11 cellular contexts compared by ENCODE assay signal in genomic region chr21:40846566-40847411, GRCh38. TPM values are rescaled to one million over a fixed set of nuclear protein-coding genes. Genes with fewer than 3 reads are reported as not detected.
DNase-seq lines count a peak whose midpoint lies in the region; ATAC-seq and TF ChIP-seq lines count a peak whose summit lies in the region.
"Had no signal": no experiment of that assay in that cellular context is flagged by ENCODE, and none has a peak within 500 bp of the region (broad histone marks: within the 10 kb centered on the region; RNA-seq: fewer than 3 reads in every experiment).

DSCAM (minus strand) TSS chr21:40847158; CDS start chr21:40846661, 497 bp downstream.

- H3K9me3 ChIP-seq in HUES48 (ENCODE audit: control insufficient read depth, insufficient read depth, low read length) (no peaks in the 10 kb centered on the region), parathyroid adenoma (ENCODE audit: control insufficient read depth, low read length) (no peaks in the 10 kb centered on the region), MM.1S (replicated peaks; ENCODE audit: insufficient read depth, low read length) (no peaks in the 10 kb centered on the region)
- H3K9me3 ChIP-seq: vagina had no signal

- no peak within 1 kb of the TSS for H3K27ac ChIP-seq in HUES48 (ENCODE audit: low read depth, low read length)
- H3K27ac ChIP-seq in parathyroid adenoma: no peak within 1 kb of the TSS
- H3K27ac ChIP-seq in MM.1S (ENCODE audit: low read length): no peak within 1 kb of the TSS
- H3K27ac ChIP-seq: vagina had no signal

- peaks cover 6% of the 10 kb centered on the region for H3F3A ChIP-seq in MM.1S (ENCODE audit: insufficient read depth, low read length)

- H3K79me2 ChIP-seq in parathyroid adenoma: no peaks in the 10 kb centered on the region
- H3K79me2 ChIP-seq in MM.1S (ENCODE audit: low read length): no peaks in the 10 kb centered on the region

- H3K9ac ChIP-seq in HUES48 (ENCODE audit: low read depth, low read length) (no peak within 1 kb of the TSS), parathyroid adenoma (no peak within 1 kb of the TSS), MM.1S (ENCODE audit: low read length) (no peak within 1 kb of the TSS)

- H3K4me2 ChIP-seq in parathyroid adenoma (ENCODE audit: low read length) (peak within 1 kb of the TSS; percentile 38), MM.1S (ENCODE audit: low read depth, low read length) (no peak within 1 kb of the TSS)

- H3K27me3 Mint-ChIP-seq in endothelial cell (ENCODE audit: unreplicated experiment): peaks cover 7% of the 10 kb centered on the region

- H3K4me1 Mint-ChIP-seq in endothelial cell (ENCODE audit: unreplicated experiment): no peaks in the 10 kb centered on the region

- no peaks in the 10 kb centered on the region for H3K36me3 Mint-ChIP-seq in endothelial cell (ENCODE audit: low read depth, unreplicated experiment)

- H3K4me3 Mint-ChIP-seq in endothelial cell (ENCODE audit: unreplicated experiment): peak within 1 kb of the TSS; percentile 5

- DNase-seq in NCI-H510A treated with DMSO at 0.1 percent for 48 hours (lab: John Stamatoyannopoulos, UW) (peak; percentile 45), endothelial cell (ENCODE audit: low spot score) (peak; percentile 24), dermis blood vessel endothelial cell (no peak), MM.1S (no peak), GM19238 (ENCODE audit: insufficient read length, low spot score) (no peak)
- DNase-seq: effector CD4-positive, alpha-beta T cell had no signal

- no peak within 1 kb of the TSS for H2AFZ ChIP-seq in parathyroid adenoma
- no peak within 1 kb of the TSS for H2AFZ ChIP-seq in MM.1S (ENCODE audit: low read length)

- no peaks in the 10 kb centered on the region for H4K20me1 ChIP-seq in MM.1S (ENCODE audit: insufficient read depth, low read length)

- peaks cover 8% of the 10 kb centered on the region for H3K9me3 Mint-ChIP-seq in endothelial cell (ENCODE audit: unreplicated experiment)

- H3K36me3 ChIP-seq in HUES48 (ENCODE audit: control insufficient read depth, insufficient read depth, low read length) (no peaks in the 10 kb centered on the region), parathyroid adenoma (ENCODE audit: control insufficient read depth, insufficient read depth, low read length) (no peaks in the 10 kb centered on the region), MM.1S (replicated peaks; ENCODE audit: insufficient read depth, low read length) (no peaks in the 10 kb centered on the region)
- H3K36me3 ChIP-seq: vagina had no signal

- H3K9me2 ChIP-seq in MM.1S (replicated peaks; ENCODE audit: insufficient read depth, low read length): no peaks in the 10 kb centered on the region

- no peak for ATAC-seq in GM19452 (IDR thresholded peaks at IDR 0.05; ENCODE audit: unreplicated experiment)

- H3K4me3 ChIP-seq in HUES48 (ENCODE audit: low read depth, low read length) (peak within 1 kb of the TSS; percentile 67), parathyroid adenoma (ENCODE audit: low read depth, low read length) (no peak within 1 kb of the TSS), MM.1S (ENCODE audit: low read length) (no peak within 1 kb of the TSS)
- H3K4me3 ChIP-seq: lung, vagina had no signal

- H3K4me1 ChIP-seq in HUES48 (ENCODE audit: control insufficient read depth, insufficient read depth, low read length): peaks cover 9% of the 10 kb centered on the region
- no peaks in the 10 kb centered on the region for H3K4me1 ChIP-seq in parathyroid adenoma
- peaks cover 12% of the 10 kb centered on the region for H3K4me1 ChIP-seq in MM.1S (ENCODE audit: low read length)
- H3K4me1 ChIP-seq: vagina had no signal

- TF ChIP-seq CTCF in endothelial cell (IDR thresholded peaks at IDR 0.05; ENCODE audit: unreplicated experiment) (no peak), parathyroid adenoma (IDR thresholded peaks at IDR 0.05) (no peak), MM.1S (IDR thresholded peaks at IDR 0.05; ENCODE audit: low read length) (no peak)

- peaks cover 54% of the 10 kb centered on the region for H3K27me3 ChIP-seq in HUES48 (ENCODE audit: control insufficient read depth, insufficient read depth, low read length)
- H3K27me3 ChIP-seq in parathyroid adenoma (ENCODE audit: control insufficient read depth, insufficient read depth, low read length): no peaks in the 10 kb centered on the region
- no peaks in the 10 kb centered on the region for H3K27me3 ChIP-seq in MM.1S (replicated peaks; ENCODE audit: insufficient read depth, low read length)

- no peak within 1 kb of the TSS for H3K27ac Mint-ChIP-seq in endothelial cell (ENCODE audit: unreplicated experiment)

RNA-seq across cellular contexts. Expression of gene DSCAM, which starts in this region (rescaled TPM):
- total RNA-seq in endothelial cell (ENCODE audit: unreplicated experiment): 0.21 TPM
- total RNA-seq in dermis blood vessel endothelial cell: under 0.01 and 0.19 TPM in 2 replicates
- total RNA-seq: vagina had no signal

Comparison
In these comparisons a context has a peak if more than half of its experiments do, and no peak if none do; other contexts are left out.
1. Peak in DNase-seq in endothelial cell; RNA of the gene not detected or under 1 TPM.